Comparison of ENCODE assay signal across 8 cellular contexts in genomic region chr3:113695818-113696645, GRCh38. TPM values are rescaled to one million over a fixed set of nuclear protein-coding genes. Genes with fewer than 3 reads are reported as not detected.
DNase-seq lines count a peak whose midpoint lies in the region; ATAC-seq and TF ChIP-seq lines count a peak whose summit lies in the region.

Gene USF3, minus strand, starts transcription at chr3:113696642. Its CDS starts 21,764 bp downstream, at chr3:113674878.

- peak; percentile 46 for DNase-seq in CMK (ENCODE audit: low read depth)
- peak; percentile 70 for DNase-seq in PC-3
- DNase-seq in activated T-cell treated with anti-CD3 and anti-CD28 coated beads, Interleukin-2, amount 50 U/mL, for 4 hours, result peak; percentile 79
- peak; percentile 59 for DNase-seq in fibroblast of gingiva (ENCODE audit: low read depth)
- peak; percentile 76 for DNase-seq in natural killer cell
- peak; percentile 80 for DNase-seq in stimulated activated naive CD4-positive, alpha-beta T cell treated with Interleukin-2 at 50 U/mL for 16 hours (lab: John Stamatoyannopoulos, UW)

- H3K4me3 Mint-ChIP-seq in activated T-cell treated with anti-CD3 and anti-CD28 coated beads, Interleukin-2, amount 50 U/mL, for 4 hours, result peak within 1 kb of the TSS; percentile 96
- peak within 1 kb of the TSS; percentile 98 for H3K4me3 Mint-ChIP-seq in natural killer cell

- no TSS peak for BruUV-seq in PC-3 (replicated peaks; lab: Mats Ljungman, UMichigan)

- CTCF ChIA-PET in PC-3 (lab: Charles Lee), result interaction anchor here (1.2 kb wide), 1 partner anchor 49 kb away, joined by 4 read pairs; no protein-coding TSS in a partner anchor

- H3K9me3 ChIP-seq in PC-3 (ENCODE audit: low read length), result no peaks in the 10 kb centered on the region

- peaks cover 26% of the 10 kb centered on the region for H3K4me1 Mint-ChIP-seq in activated T-cell treated with anti-CD3 and anti-CD28 coated beads, Interleukin-2, amount 50 U/mL, for 4 hours (ENCODE audit: low read depth)
- peaks cover 20 to 21% of the 10 kb centered on the region in 2 donors for H3K4me1 Mint-ChIP-seq in natural killer cell

- no peaks in the 10 kb centered on the region for H3K9me3 Mint-ChIP-seq in activated T-cell treated with anti-CD3 and anti-CD28 coated beads, Interleukin-2, amount 50 U/mL, for 4 hours
- H3K9me3 Mint-ChIP-seq in natural killer cell, result no peaks in the 10 kb centered on the region

- no peaks in the 10 kb centered on the region for H3K27me3 Mint-ChIP-seq in activated T-cell treated with anti-CD3 and anti-CD28 coated beads, Interleukin-2, amount 50 U/mL, for 4 hours (ENCODE audit: low read depth)
- no peaks in the 10 kb centered on the region for H3K27me3 Mint-ChIP-seq in natural killer cell (ENCODE audit: low read depth in 2 of 2)

- no peaks in the 10 kb centered on the region for H3K9me2 ChIP-seq in PC-3 (replicated peaks; ENCODE audit: low read length)

- H3K27ac Mint-ChIP-seq in natural killer cell, result peak within 1 kb of the TSS; percentile 90 to 92

- intact Hi-C loops in PC-3 (cut with micrococcal nuclease) (loop anchor here (1.0 to 10.0 kb wide), 4 partner anchors 49 to 464 kb away; no protein-coding TSS in a partner anchor), natural killer cell (cut with micrococcal nuclease) (loop anchor here (2.0 to 10.0 kb wide), 6 partner anchors 163 to 1451 kb away; partner anchors contain the start of genes CCDC191, QTRT2, SIDT1 and SPICE1)

- no peaks in the 10 kb centered on the region for H3K27me3 ChIP-seq in PC-3 (ENCODE audit: low read length)

- ATAC-seq in GM19438 (IDR thresholded peaks at IDR 0.05; ENCODE audit: low read depth, unreplicated experiment) (peak; percentile 59), HG03558 (IDR thresholded peaks at IDR 0.05; ENCODE audit: extremely low read depth, unreplicated experiment) (peak; percentile 35), PC-3 (peak; percentile 77), natural killer cell (peak; percentile 70 to 85 (median 73))
- peak; percentile 75 to 81 for ATAC-seq in activated T-cell treated with anti-CD3 and anti-CD28 coated beads, Interleukin-2, amount 50 U/mL, for 4 hours

- peak within 1 kb of the TSS; percentile 94 for H3K4me2 ChIP-seq in PC-3 (ENCODE audit: low read length)

- peaks cover 41% of the 10 kb centered on the region for H3K79me2 ChIP-seq in PC-3 (ENCODE audit: low read length)

- POLR2A ChIA-PET in PC-3 (lab: Charles Lee; ENCODE audit: unreplicated experiment), result interaction anchor here (0.6 kb wide), 2 partner anchors 18 to 26 kb away, joined by 4 to 15 read pairs; no protein-coding TSS in a partner anchor

- H3K27ac ChIP-seq in PC-3 (ENCODE audit: low read length), result peak within 1 kb of the TSS; percentile 29

- H3K9ac ChIP-seq in PC-3 (ENCODE audit: low read length), result peak within 1 kb of the TSS; percentile 79

- TF ChIP-seq CTCF in PC-3 (conservative IDR thresholded peaks at IDR 0.05; ENCODE audit: low read depth, low read length), result 0 out of 2 replicates have a peak, but pooled peaks have one; percentile 15
- TF ChIP-seq CTCF in natural killer cell (IDR thresholded peaks at IDR 0.05), result peak; percentile 12

- no peaks in the 10 kb centered on the region for H3F3A ChIP-seq in PC-3 (ENCODE audit: low read length, unreplicated experiment)

- H3K4me3 ChIP-seq in PC-3 (ENCODE audit: low read length), result peak within 1 kb of the TSS; percentile 73

- peaks cover 14% of the 10 kb centered on the region for H3K4me1 ChIP-seq in PC-3 (ENCODE audit: insufficient read depth, low read length)

- no peaks in the 10 kb centered on the region for H4K20me1 ChIP-seq in PC-3 (ENCODE audit: low read length)

- H3K36me3 ChIP-seq in PC-3 (ENCODE audit: low read depth, low read length), result no peaks in the 10 kb centered on the region

- H3K36me3 Mint-ChIP-seq in activated T-cell treated with anti-CD3 and anti-CD28 coated beads, Interleukin-2, amount 50 U/mL, for 4 hours (ENCODE audit: insufficient read depth), result peaks cover 5% of the 10 kb centered on the region
- no peaks in the 10 kb centered on the region for H3K36me3 Mint-ChIP-seq in natural killer cell

- H2AFZ ChIP-seq in PC-3 (ENCODE audit: low read length), result peak within 1 kb of the TSS; percentile 93

RNA-seq across cellular contexts. Expression of gene USF3, which starts in this region (rescaled TPM):
- 8.1 and 10.5 TPM in 2 replicates for total RNA-seq in PC-3 (2014; rRNA removed)
- 10 to 100 TPM; 12.1 to 12.4 (median 12.3) TPM for total RNA-seq in activated T-cell treated with anti-CD3 and anti-CD28 coated beads, Interleukin-2, amount 50 U/mL, for 4 hours
- total RNA-seq in natural killer cell, result 10 to 100 TPM; 38.0 to 43.0 (median 41.8) TPM

Comparison
In these comparisons a context has a peak if more than half of its experiments do, and no peak if none do; other contexts are left out.
1. Peak in every context shown above with its lines: DNase-seq, ATAC-seq, H3K4me3 ChIP-seq and H3K27ac ChIP-seq.